Comparison of ENCODE assay signal across 7 cellular contexts in the genomic region with DNA sequence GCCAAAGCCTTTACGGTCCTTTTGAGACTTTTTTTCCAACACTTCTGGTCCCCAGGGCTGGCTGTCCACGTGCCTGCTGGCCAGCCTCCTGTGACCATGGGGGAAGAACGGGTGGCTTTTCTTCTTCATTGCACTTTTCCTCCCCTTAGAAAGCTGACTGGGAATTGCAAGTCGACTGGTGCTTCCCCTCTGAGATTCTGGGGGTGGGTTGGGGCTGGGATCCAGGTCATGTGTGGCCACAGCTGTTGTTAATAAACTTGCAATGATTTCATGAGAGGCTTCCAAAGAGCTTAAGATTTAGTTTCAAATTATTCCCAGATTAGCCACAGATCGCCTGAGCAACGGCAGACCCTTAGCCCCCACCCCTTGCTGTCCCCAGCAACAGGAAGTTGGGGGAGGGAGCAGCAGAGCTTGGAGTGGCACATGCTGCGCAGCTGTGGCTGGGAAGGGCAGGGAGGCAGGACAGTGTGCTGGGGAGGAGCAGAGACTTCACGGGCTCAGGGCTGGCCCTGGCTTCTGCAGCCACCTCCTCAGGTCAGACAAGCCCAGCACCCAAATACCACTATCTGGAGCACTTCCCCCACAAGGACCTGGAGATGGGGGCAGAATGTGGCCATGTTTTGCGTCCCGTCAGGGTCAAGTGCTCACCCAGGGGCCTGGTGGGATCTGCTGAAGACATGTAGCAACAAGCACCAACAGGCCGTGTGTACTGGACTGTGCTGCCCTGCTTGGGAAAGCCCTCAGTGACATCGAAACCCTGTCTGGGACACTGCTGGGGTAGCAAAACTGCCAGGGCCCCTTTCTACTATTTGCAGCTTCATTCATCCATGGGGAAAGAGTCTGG. TPM values are rescaled to one million over a fixed set of nuclear protein-coding genes. Genes with fewer than 3 reads are reported as not detected.
DNase-seq lines count a peak whose midpoint lies in the region; ATAC-seq and TF ChIP-seq lines count a peak whose summit lies in the region.

No MANE protein-coding gene starts in this region.

- no peaks in the 10 kb centered on the region for H3K9me3 Mint-ChIP-seq in activated naive CD4-positive, alpha-beta T cell treated with anti-CD3 and anti-CD28 coated beads for 36 hours
- no peaks in the 10 kb centered on the region for H3K9me3 Mint-ChIP-seq in natural killer cell

- H3K27ac ChIP-seq in caudate nucleus (ENCODE audit: low read depth, low read length) (peak overlapping the region; percentile 86), left lung (peak overlapping the region; percentile 61 to 63), thyroid gland (peak overlapping the region; percentile 54 to 91 (median 89))

- H3K27me3 ChIP-seq in left lung (no peaks in the 10 kb centered on the region), thyroid gland (no peaks in the 10 kb centered on the region)

- H3K27me3 Mint-ChIP-seq in activated naive CD4-positive, alpha-beta T cell treated with anti-CD3 and anti-CD28 coated beads for 36 hours (ENCODE audit: low read depth), result no peaks in the 10 kb centered on the region
- no peaks in the 10 kb centered on the region for H3K27me3 Mint-ChIP-seq in natural killer cell (ENCODE audit: low read depth in 2 of 2)

- CTCF ChIA-PET in activated naive CD4-positive, alpha-beta T cell treated with anti-CD3 and anti-CD28 coated beads for 36 hours (lab: Charles Lee), result interaction anchor here (0.5 to 0.7 kb wide), 3 partner anchors 28 to 90 kb away, joined by 3 read pairs; no protein-coding TSS in a partner anchor

- peak in 1 of 2 donors; percentile 46 for TF ChIP-seq POLR2A in thyroid gland (IDR thresholded peaks at IDR 0.05)

- ATAC-seq in left lung (peak; percentile 78), HG02938 (IDR thresholded peaks at IDR 0.05; ENCODE audit: unreplicated experiment) (no peak), natural killer cell (no peak)

- H3K27ac Mint-ChIP-seq in activated naive CD4-positive, alpha-beta T cell treated with anti-CD3 and anti-CD28 coated beads for 36 hours, result no peak overlapping the region
- H3K27ac Mint-ChIP-seq in natural killer cell, result no peak overlapping the region

- no peak overlapping the region for H3K4me3 Mint-ChIP-seq in activated naive CD4-positive, alpha-beta T cell treated with anti-CD3 and anti-CD28 coated beads for 36 hours
- no peak overlapping the region for H3K4me3 Mint-ChIP-seq in natural killer cell

- H3K4me3 ChIP-seq in left lung, result no peak overlapping the region
- H3K4me3 ChIP-seq in thyroid gland (replicated peaks in 1 of 3), result no peak overlapping the region

- peak; percentile 97 for DNase-seq in LHCN-M2 (ENCODE audit: low read depth)
- DNase-seq in caudate nucleus (lab: John Stamatoyannopoulos, UW), result peak in 51 of 61 donors; percentile 14 to 82 (median 49)
- DNase-seq in left lung, result peak in 1 of 2 donors; percentile 69
- peak; percentile 92 for DNase-seq in thyroid gland
- no peak for DNase-seq in activated naive CD4-positive, alpha-beta T cell treated with anti-CD3 and anti-CD28 coated beads for 36 hours
- DNase-seq in natural killer cell, result no peak

- intact Hi-C loops in left lung (cut with DNase I) (no loop called here), thyroid gland (cut with DNase I) (no loop called here), natural killer cell (cut with micrococcal nuclease) (loop anchor here (5.0 kb wide), 1 partner anchor 33 kb away; no protein-coding TSS in a partner anchor)
- intact Hi-C loops in activated naive CD4-positive, alpha-beta T cell treated with anti-CD3 and anti-CD28 coated beads for 36 hours (cut with micrococcal nuclease), result loop anchor here (5.0 kb wide), 1 partner anchor 33 kb away; no protein-coding TSS in a partner anchor

- WGBS in thyroid gland, 2 donors, result 6 to 17% methylated on average over 9 to 12 of the region's 12 CpGs

- peaks cover 25 to 69% of the 10 kb centered on the region in 2 donors for H3K4me1 ChIP-seq in left lung
- H3K4me1 ChIP-seq in thyroid gland, result peaks cover 81 to 83% of the 10 kb centered on the region in 2 donors

- TF ChIP-seq CTCF in left lung (IDR thresholded peaks at IDR 0.05) (no peak), thyroid gland (IDR thresholded peaks at IDR 0.05) (no peak), natural killer cell (IDR thresholded peaks at IDR 0.05) (no peak)

- H3K4me1 Mint-ChIP-seq in activated naive CD4-positive, alpha-beta T cell treated with anti-CD3 and anti-CD28 coated beads for 36 hours (ENCODE audit: low read depth), result peaks cover 30% of the 10 kb centered on the region
- H3K4me1 Mint-ChIP-seq in natural killer cell, result peaks cover 28 to 36% of the 10 kb centered on the region in 2 donors

- peaks cover 14% of the 10 kb centered on the region for H3K36me3 Mint-ChIP-seq in activated naive CD4-positive, alpha-beta T cell treated with anti-CD3 and anti-CD28 coated beads for 36 hours (ENCODE audit: low read depth)
- no peaks in the 10 kb centered on the region for H3K36me3 Mint-ChIP-seq in natural killer cell

- H3K9me3 ChIP-seq in left lung, result no peaks in the 10 kb centered on the region
- H3K9me3 ChIP-seq in thyroid gland, result no peaks in the 10 kb centered on the region

- peaks cover 0 to 65% of the 10 kb centered on the region in 2 donors for H3K36me3 ChIP-seq in left lung
- no peaks in the 10 kb centered on the region for H3K36me3 ChIP-seq in thyroid gland

RNA-seq across cellular contexts. Expression of a gene that starts 41.7 kb away (rescaled TPM):
- total RNA-seq in LHCN-M2 (2014; rRNA removed) (350 and 396 TPM in 2 replicates), left lung (10 to 100 TPM; 52.3 to 72.5 TPM), thyroid gland (100 to 1,000 TPM in 1 of 4 donors, 10 to 100 TPM in 3; 31.4 to 101 (median 42.6) TPM), natural killer cell (1 to 10 TPM; 3.7 to 6.4 (median 4.8) TPM)
- 459 TPM for polyA plus RNA-seq in LHCN-M2 (2012)
- total RNA-seq in activated naive CD4-positive, alpha-beta T cell treated with anti-CD3 and anti-CD28 coated beads for 36 hours, result 10 to 100 TPM; 17.9 to 18.4 TPM

Comparison
In these comparisons a context has a peak if more than half of its experiments do, and no peak if none do; other contexts are left out.
1. DNase-seq: peak in LHCN-M2 (single experiment), caudate nucleus (51 of 61) and thyroid gland (2 of 2); none in activated naive CD4-positive, alpha-beta T cell treated with anti-CD3 and anti-CD28 coated beads for 36 hours (single experiment) and natural killer cell (single experiment).
2. intact Hi-C loops: an anchor here in activated naive CD4-positive, alpha-beta T cell treated with anti-CD3 and anti-CD28 coated beads for 36 hours (5.0 kb wide) and natural killer cell (5.0 kb wide); none called in left lung and thyroid gland.
3. Peak in every context shown above with its lines, with median percentiles within 50 percentile points of each other: H3K27ac ChIP-seq.